In the genomic region with DNA sequence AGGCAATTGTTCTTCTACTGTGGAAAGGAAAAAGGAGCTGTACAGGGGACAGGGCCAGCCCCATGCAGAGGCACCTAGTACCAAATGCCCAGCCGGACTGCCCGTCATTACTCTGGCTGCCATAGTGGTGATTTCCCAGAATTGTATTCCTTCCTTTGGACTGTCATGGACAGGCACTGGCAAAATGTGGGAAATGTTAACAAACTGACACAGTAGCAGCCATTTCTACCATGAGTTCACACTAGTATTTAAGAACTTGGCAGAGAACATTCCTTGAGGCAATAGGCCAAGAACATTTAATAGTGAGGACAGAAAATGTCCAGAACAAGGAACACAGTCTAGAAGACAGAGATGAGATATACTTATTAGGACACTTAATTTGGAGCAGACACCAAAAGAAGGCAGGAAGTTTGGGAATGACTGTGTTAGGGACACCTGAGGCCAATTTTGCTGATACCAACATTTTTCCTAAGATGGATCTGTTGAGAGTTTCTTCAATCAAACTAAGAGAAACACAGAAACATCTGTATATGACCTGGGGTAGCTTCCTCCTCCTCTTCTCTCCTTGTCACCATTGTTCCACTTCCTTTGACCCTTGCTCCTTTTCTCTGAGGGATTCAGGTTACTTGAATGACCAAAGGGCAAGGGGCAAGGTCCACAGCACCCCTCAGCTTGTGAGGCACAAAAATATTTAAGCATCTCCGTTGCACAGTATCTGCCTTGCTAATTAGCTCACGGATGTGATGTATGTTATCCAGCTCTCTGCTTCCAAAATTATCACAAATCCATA, we compare ENCODE assay signal across 1 cellular context.
TF ChIP-seq lines count a peak whose summit lies in the region.

No MANE protein-coding gene starts in this region.

TF ChIP-seq in WTC11, 78 proteins besides CTCF, POLR2A, EP300 and RAD21 (continued from another document):
- no peak for TF ChIP-seq ZBTB43 (CRISPR knock-in tag; IDR thresholded peaks at IDR 0.05)
- TF ChIP-seq NFYB (CRISPR knock-in tag; conservative IDR thresholded peaks at IDR 0.05; ENCODE audit: low read depth), result no peak
- TF ChIP-seq, protein P1, sequence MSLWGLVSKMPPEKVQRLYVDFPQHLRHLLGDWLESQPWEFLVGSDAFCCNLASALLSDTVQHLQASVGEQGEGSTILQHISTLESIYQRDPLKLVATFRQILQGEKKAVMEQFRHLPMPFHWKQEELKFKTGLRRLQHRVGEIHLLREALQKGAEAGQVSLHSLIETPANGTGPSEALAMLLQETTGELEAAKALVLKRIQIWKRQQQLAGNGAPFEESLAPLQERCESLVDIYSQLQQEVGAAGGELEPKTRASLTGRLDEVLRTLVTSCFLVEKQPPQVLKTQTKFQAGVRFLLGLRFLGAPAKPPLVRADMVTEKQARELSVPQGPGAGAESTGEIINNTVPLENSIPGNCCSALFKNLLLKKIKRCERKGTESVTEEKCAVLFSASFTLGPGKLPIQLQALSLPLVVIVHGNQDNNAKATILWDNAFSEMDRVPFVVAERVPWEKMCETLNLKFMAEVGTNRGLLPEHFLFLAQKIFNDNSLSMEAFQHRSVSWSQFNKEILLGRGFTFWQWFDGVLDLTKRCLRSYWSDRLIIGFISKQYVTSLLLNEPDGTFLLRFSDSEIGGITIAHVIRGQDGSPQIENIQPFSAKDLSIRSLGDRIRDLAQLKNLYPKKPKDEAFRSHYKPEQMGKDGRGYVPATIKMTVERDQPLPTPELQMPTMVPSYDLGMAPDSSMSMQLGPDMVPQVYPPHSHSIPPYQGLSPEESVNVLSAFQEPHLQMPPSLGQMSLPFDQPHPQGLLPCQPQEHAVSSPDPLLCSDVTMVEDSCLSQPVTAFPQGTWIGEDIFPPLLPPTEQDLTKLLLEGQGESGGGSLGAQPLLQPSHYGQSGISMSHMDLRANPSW (CRISPR knock-in tag; conservative IDR thresholded peaks at IDR 0.05; ENCODE audit: low read depth), result no peak
- TF ChIP-seq E2F1 (CRISPR knock-in tag; IDR thresholded peaks at IDR 0.05), result no peak
- TF ChIP-seq, protein P2, sequence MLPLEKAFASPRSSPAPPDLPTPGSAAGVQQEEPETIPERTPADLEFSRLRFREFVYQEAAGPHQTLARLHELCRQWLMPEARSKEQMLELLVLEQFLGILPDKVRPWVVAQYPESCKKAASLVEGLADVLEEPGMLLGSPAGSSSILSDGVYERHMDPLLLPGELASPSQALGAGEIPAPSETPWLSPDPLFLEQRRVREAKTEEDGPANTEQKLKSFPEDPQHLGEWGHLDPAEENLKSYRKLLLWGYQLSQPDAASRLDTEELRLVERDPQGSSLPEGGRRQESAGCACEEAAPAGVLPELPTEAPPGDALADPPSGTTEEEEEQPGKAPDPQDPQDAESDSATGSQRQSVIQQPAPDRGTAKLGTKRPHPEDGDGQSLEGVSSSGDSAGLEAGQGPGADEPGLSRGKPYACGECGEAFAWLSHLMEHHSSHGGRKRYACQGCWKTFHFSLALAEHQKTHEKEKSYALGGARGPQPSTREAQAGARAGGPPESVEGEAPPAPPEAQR (CRISPR knock-in tag; IDR thresholded peaks at IDR 0.05), result no peak
